ENCODE assay signal across 1 cellular context in genomic region chr6:122471107-122472021, GRCh38.
TF ChIP-seq lines count a peak whose summit lies in the region.

SERINC1 (minus strand) TSS chr6:122471807; CDS start chr6:122471737, 70 bp downstream.

TF ChIP-seq in GM12878, 131 proteins besides CTCF, POLR2A, EP300 and RAD21 (continued from another document and continues in another):
- TF ChIP-seq, protein P1, sequence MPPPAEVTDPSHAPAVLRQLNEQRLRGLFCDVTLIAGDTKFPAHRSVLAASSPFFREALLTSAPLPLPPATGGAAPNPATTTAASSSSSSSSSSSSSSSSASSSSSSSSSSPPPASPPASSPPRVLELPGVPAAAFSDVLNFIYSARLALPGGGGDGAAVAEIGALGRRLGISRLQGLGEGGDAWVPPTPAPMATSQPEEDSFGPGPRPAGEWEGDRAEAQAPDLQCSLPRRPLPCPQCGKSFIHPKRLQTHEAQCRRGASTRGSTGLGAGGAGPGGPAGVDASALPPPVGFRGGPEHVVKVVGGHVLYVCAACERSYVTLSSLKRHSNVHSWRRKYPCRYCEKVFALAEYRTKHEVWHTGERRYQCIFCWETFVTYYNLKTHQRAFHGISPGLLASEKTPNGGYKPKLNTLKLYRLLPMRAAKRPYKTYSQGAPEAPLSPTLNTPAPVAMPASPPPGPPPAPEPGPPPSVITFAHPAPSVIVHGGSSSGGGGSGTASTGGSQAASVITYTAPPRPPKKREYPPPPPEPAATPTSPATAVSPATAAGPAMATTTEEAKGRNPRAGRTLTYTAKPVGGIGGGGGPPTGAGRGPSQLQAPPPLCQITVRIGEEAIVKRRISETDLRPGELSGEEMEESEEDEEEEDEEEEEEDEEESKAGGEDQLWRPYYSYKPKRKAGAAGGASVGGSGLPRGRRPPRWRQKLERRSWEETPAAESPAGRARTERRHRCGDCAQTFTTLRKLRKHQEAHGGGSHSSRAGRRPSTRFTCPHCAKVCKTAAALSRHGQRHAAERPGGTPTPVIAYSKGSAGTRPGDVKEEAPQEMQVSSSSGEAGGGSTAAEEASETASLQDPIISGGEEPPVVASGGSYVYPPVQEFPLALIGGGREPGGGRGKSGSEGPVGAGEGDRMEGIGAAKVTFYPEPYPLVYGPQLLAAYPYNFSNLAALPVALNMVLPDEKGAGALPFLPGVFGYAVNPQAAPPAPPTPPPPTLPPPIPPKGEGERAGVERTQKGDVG (CRISPR knock-in tag; IDR thresholded peaks at IDR 0.05) = no peak
- TF ChIP-seq SIX5 (IDR thresholded peaks at IDR 0.05; ENCODE audit: low read depth, low read length, severe bottlenecking) (no peak), PKNOX1 (IDR thresholded peaks at IDR 0.05) (peak; percentile 57), YBX1 (IDR thresholded peaks at IDR 0.05) (no peak), NR2C1 (IDR thresholded peaks at IDR 0.05) (no peak), BRCA1 (IDR thresholded peaks at IDR 0.05; ENCODE audit: low read depth, low read length) (no peak), DPF2 (IDR thresholded peaks at IDR 0.05) (0 out of 2 replicates have a peak, but pooled peaks have one; percentile 34), E4F1 (IDR thresholded peaks at IDR 0.05; ENCODE audit: borderline replicate concordance, partially characterized antibody) (no peak), SREBF1 (IDR thresholded peaks at IDR 0.05; ENCODE audit: low read length) (no peak), ZSCAN29 (IDR thresholded peaks at IDR 0.05) (no peak), NR2F1 (conservative IDR thresholded peaks at IDR 0.05) (no peak), BHLHE40 (IDR thresholded peaks at IDR 0.05; ENCODE audit: borderline replicate concordance in 1 of 2, low read depth in 2 of 2, low read length in 1 of 2) (no peak), NR2C2 (IDR thresholded peaks at IDR 0.05; ENCODE audit: borderline replicate concordance, control insufficient read depth, insufficient read length, low read depth) (no peak), BMI1 (IDR thresholded peaks at IDR 0.05; ENCODE audit: borderline replicate concordance) (no peak), JUNB (IDR thresholded peaks at IDR 0.05) (no peak), CREB1 (IDR thresholded peaks at IDR 0.05; ENCODE audit: low read depth) (peak; percentile 94), ESRRA (IDR thresholded peaks at IDR 0.05; ENCODE audit: low read length) (no peak), KAT2A (conservative IDR thresholded peaks at IDR 0.05; ENCODE audit: control insufficient read depth, low read depth, low read length) (no peak), TCF7 (IDR thresholded peaks at IDR 0.05; ENCODE audit: borderline replicate concordance) (no peak), SREBF2 (IDR thresholded peaks at IDR 0.05; ENCODE audit: low read length) (no peak), SUPT20H (IDR thresholded peaks at IDR 0.05; ENCODE audit: borderline replicate concordance, control insufficient read depth, low read depth, low read length) (no peak), SIN3A (IDR thresholded peaks at IDR 0.05; ENCODE audit: low read depth, low read length) (no peak; the same call in 1 of the 2 replicates)
- TF ChIP-seq, protein P2, sequence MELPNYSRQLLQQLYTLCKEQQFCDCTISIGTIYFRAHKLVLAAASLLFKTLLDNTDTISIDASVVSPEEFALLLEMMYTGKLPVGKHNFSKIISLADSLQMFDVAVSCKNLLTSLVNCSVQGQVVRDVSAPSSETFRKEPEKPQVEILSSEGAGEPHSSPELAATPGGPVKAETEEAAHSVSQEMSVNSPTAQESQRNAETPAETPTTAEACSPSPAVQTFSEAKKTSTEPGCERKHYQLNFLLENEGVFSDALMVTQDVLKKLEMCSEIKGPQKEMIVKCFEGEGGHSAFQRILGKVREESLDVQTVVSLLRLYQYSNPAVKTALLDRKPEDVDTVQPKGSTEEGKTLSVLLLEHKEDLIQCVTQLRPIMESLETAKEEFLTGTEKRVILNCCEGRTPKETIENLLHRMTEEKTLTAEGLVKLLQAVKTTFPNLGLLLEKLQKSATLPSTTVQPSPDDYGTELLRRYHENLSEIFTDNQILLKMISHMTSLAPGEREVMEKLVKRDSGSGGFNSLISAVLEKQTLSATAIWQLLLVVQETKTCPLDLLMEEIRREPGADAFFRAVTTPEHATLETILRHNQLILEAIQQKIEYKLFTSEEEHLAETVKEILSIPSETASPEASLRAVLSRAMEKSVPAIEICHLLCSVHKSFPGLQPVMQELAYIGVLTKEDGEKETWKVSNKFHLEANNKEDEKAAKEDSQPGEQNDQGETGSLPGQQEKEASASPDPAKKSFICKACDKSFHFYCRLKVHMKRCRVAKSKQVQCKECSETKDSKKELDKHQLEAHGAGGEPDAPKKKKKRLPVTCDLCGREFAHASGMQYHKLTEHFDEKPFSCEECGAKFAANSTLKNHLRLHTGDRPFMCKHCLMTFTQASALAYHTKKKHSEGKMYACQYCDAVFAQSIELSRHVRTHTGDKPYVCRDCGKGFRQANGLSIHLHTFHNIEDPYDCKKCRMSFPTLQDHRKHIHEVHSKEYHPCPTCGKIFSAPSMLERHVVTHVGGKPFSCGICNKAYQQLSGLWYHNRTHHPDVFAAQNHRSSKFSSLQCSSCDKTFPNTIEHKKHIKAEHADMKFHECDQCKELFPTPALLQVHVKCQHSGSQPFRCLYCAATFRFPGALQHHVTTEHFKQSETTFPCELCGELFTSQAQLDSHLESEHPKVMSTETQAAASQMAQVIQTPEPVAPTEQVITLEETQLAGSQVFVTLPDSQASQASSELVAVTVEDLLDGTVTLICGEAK (IDR thresholded peaks at IDR 0.05; ENCODE audit: borderline replicate concordance) = peak; percentile 88
- TF ChIP-seq, protein P3, sequence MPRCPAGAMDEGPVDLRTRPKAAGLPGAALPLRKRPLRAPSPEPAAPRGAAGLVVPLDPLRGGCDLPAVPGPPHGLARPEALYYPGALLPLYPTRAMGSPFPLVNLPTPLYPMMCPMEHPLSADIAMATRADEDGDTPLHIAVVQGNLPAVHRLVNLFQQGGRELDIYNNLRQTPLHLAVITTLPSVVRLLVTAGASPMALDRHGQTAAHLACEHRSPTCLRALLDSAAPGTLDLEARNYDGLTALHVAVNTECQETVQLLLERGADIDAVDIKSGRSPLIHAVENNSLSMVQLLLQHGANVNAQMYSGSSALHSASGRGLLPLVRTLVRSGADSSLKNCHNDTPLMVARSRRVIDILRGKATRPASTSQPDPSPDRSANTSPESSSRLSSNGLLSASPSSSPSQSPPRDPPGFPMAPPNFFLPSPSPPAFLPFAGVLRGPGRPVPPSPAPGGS (IDR thresholded peaks at IDR 0.05; ENCODE audit: borderline replicate concordance, insufficient read depth, low read depth, low read length, poor library complexity, severe bottlenecking) = no peak
- TF ChIP-seq, protein P4, sequence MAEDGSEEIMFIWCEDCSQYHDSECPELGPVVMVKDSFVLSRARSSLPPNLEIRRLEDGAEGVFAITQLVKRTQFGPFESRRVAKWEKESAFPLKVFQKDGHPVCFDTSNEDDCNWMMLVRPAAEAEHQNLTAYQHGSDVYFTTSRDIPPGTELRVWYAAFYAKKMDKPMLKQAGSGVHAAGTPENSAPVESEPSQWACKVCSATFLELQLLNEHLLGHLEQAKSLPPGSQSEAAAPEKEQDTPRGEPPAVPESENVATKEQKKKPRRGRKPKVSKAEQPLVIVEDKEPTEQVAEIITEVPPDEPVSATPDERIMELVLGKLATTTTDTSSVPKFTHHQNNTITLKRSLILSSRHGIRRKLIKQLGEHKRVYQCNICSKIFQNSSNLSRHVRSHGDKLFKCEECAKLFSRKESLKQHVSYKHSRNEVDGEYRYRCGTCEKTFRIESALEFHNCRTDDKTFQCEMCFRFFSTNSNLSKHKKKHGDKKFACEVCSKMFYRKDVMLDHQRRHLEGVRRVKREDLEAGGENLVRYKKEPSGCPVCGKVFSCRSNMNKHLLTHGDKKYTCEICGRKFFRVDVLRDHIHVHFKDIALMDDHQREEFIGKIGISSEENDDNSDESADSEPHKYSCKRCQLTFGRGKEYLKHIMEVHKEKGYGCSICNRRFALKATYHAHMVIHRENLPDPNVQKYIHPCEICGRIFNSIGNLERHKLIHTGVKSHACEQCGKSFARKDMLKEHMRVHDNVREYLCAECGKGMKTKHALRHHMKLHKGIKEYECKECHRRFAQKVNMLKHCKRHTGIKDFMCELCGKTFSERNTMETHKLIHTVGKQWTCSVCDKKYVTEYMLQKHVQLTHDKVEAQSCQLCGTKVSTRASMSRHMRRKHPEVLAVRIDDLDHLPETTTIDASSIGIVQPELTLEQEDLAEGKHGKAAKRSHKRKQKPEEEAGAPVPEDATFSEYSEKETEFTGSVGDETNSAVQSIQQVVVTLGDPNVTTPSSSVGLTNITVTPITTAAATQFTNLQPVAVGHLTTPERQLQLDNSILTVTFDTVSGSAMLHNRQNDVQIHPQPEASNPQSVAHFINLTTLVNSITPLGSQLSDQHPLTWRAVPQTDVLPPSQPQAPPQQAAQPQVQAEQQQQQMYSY (CRISPR knock-in tag; IDR thresholded peaks at IDR 0.05) = no peak
- TF ChIP-seq, protein P5, sequence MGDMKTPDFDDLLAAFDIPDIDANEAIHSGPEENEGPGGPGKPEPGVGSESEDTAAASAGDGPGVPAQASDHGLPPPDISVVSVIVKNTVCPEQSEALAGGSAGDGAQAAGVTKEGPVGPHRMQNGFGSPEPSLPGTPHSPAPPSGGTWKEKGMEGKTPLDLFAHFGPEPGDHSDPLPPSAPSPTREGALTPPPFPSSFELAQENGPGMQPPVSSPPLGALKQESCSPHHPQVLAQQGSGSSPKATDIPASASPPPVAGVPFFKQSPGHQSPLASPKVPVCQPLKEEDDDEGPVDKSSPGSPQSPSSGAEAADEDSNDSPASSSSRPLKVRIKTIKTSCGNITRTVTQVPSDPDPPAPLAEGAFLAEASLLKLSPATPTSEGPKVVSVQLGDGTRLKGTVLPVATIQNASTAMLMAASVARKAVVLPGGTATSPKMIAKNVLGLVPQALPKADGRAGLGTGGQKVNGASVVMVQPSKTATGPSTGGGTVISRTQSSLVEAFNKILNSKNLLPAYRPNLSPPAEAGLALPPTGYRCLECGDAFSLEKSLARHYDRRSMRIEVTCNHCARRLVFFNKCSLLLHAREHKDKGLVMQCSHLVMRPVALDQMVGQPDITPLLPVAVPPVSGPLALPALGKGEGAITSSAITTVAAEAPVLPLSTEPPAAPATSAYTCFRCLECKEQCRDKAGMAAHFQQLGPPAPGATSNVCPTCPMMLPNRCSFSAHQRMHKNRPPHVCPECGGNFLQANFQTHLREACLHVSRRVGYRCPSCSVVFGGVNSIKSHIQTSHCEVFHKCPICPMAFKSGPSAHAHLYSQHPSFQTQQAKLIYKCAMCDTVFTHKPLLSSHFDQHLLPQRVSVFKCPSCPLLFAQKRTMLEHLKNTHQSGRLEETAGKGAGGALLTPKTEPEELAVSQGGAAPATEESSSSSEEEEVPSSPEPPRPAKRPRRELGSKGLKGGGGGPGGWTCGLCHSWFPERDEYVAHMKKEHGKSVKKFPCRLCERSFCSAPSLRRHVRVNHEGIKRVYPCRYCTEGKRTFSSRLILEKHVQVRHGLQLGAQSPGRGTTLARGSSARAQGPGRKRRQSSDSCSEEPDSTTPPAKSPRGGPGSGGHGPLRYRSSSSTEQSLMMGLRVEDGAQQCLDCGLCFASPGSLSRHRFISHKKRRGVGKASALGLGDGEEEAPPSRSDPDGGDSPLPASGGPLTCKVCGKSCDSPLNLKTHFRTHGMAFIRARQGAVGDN (IDR thresholded peaks at IDR 0.05) = no peak
- TF ChIP-seq, protein P6, sequence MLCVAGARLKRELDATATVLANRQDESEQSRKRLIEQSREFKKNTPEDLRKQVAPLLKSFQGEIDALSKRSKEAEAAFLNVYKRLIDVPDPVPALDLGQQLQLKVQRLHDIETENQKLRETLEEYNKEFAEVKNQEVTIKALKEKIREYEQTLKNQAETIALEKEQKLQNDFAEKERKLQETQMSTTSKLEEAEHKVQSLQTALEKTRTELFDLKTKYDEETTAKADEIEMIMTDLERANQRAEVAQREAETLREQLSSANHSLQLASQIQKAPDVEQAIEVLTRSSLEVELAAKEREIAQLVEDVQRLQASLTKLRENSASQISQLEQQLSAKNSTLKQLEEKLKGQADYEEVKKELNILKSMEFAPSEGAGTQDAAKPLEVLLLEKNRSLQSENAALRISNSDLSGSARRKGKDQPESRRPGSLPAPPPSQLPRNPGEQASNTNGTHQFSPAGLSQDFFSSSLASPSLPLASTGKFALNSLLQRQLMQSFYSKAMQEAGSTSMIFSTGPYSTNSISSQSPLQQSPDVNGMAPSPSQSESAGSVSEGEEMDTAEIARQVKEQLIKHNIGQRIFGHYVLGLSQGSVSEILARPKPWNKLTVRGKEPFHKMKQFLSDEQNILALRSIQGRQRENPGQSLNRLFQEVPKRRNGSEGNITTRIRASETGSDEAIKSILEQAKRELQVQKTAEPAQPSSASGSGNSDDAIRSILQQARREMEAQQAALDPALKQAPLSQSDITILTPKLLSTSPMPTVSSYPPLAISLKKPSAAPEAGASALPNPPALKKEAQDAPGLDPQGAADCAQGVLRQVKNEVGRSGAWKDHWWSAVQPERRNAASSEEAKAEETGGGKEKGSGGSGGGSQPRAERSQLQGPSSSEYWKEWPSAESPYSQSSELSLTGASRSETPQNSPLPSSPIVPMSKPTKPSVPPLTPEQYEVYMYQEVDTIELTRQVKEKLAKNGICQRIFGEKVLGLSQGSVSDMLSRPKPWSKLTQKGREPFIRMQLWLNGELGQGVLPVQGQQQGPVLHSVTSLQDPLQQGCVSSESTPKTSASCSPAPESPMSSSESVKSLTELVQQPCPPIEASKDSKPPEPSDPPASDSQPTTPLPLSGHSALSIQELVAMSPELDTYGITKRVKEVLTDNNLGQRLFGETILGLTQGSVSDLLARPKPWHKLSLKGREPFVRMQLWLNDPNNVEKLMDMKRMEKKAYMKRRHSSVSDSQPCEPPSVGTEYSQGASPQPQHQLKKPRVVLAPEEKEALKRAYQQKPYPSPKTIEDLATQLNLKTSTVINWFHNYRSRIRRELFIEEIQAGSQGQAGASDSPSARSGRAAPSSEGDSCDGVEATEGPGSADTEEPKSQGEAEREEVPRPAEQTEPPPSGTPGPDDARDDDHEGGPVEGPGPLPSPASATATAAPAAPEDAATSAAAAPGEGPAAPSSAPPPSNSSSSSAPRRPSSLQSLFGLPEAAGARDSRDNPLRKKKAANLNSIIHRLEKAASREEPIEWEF (IDR thresholded peaks at IDR 0.05; ENCODE audit: insufficient replicate concordance, low read depth, low read length) = no peak
